ENCODE assay signal across 18 cellular contexts in the genomic region with DNA sequence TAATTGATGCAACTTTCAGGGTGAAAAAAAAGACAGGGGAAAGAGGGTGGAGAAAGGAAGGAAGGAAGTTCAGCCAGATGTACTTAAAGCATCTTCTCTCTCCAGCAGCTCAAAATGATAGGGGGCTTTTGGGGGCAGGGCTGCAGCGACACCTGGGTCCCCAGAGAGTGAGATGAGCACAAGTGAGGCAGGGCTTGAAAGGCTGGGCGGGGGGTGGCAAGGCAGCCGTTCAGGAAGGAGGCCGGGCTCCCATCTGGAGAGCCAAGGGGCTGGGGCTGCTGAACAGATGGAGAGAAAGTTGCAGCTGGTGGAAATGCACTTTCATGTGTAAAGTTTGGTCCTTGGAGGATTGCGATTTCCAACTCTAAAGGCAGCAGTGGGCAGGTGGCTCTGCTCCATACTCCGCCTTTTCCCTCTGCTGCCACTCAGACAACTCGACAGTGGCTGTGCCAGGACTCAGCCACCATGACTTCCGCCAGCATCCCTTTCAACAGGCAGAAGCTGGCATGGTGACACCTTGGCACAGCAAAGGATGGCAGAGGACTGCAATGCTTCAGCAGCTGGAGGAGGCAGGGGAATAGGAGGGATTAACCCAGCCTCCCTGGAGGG. TPM values are rescaled to one million over a fixed set of nuclear protein-coding genes. Genes with fewer than 3 reads are reported as not detected.
A peak's percentile ranks its signal among the peaks of the same experiment; 100 is the strongest.
DNase-seq lines count a peak whose midpoint lies in the region; ATAC-seq and TF ChIP-seq lines count a peak whose summit lies in the region.
"Had no signal": no experiment of that assay in that cellular context is flagged by ENCODE, and none has a peak within 500 bp of the region (broad histone marks: within the 10 kb centered on the region; RNA-seq: fewer than 3 reads in every experiment).

No MANE protein-coding gene starts in this region.

- H3K4me1 Mint-ChIP-seq in activated CD4-positive, alpha-beta T cell treated with anti-CD3 and anti-CD28 coated beads for 36 hours: peaks cover 27% of the 10 kb centered on the region
- peaks cover 3% of the 10 kb centered on the region for H3K4me1 Mint-ChIP-seq in chondrocyte (ENCODE audit: low read depth)
- H3K4me1 Mint-ChIP-seq in natural killer cell treated with Interleukin-12 subunit alpha and Interleukin-12 subunit beta and Interleukin-15 and Interleukin-18, amount 100 ng/mL, for 72 hours (ENCODE audit: low read depth in 2 of 2): peaks cover 22 to 23% of the 10 kb centered on the region in 2 donors

- H3K27me3 Mint-ChIP-seq in activated CD4-positive, alpha-beta T cell treated with anti-CD3 and anti-CD28 coated beads for 36 hours: no peaks in the 10 kb centered on the region
- H3K27me3 Mint-ChIP-seq in chondrocyte (ENCODE audit: low read depth): no peaks in the 10 kb centered on the region
- H3K27me3 Mint-ChIP-seq in natural killer cell treated with Interleukin-12 subunit alpha and Interleukin-12 subunit beta and Interleukin-15 and Interleukin-18, amount 100 ng/mL, for 72 hours: no peaks in the 10 kb centered on the region
- H3K27me3 Mint-ChIP-seq: stimulated activated naive CD8-positive, alpha-beta T cell treated with anti-CD3 and anti-CD28 coated beads, Interleukin-15, Interleukin-2, amounts not matched to agents 100 ng/mL and 50 ng/mL, for 24 hours had no signal

- BruUV-seq in mammary epithelial cell (replicated peaks; lab: Mats Ljungman, UMichigan): no TSS peak

- no peak overlapping the region for H3K4me3 Mint-ChIP-seq in activated CD4-positive, alpha-beta T cell treated with anti-CD3 and anti-CD28 coated beads for 36 hours
- H3K4me3 Mint-ChIP-seq in chondrocyte (ENCODE audit: unreplicated experiment): no peak overlapping the region
- no peak overlapping the region for H3K4me3 Mint-ChIP-seq in natural killer cell treated with Interleukin-12 subunit alpha and Interleukin-12 subunit beta and Interleukin-15 and Interleukin-18, amount 100 ng/mL, for 72 hours
- H3K4me3 Mint-ChIP-seq: nephron progenitor cell; stimulated activated naive CD8-positive, alpha-beta T cell treated with anti-CD3 and anti-CD28 coated beads, Interleukin-15, Interleukin-2, amounts not matched to agents 100 ng/mL and 50 ng/mL, for 24 hours; WTC11 had no signal

- peak overlapping the region; percentile 45 for H3K27ac Mint-ChIP-seq in activated CD4-positive, alpha-beta T cell treated with anti-CD3 and anti-CD28 coated beads for 36 hours
- no peak overlapping the region for H3K27ac Mint-ChIP-seq in chondrocyte (ENCODE audit: unreplicated experiment)
- H3K27ac Mint-ChIP-seq in natural killer cell treated with Interleukin-12 subunit alpha and Interleukin-12 subunit beta and Interleukin-15 and Interleukin-18, amount 100 ng/mL, for 72 hours: peak overlapping the region; percentile 9 to 42
- H3K27ac Mint-ChIP-seq: nephron progenitor cell had no signal

- no peak overlapping the region for H3K9ac ChIP-seq in mammary epithelial cell (ENCODE audit: insufficient read depth, low read length)

- H3K9me3 Mint-ChIP-seq in activated CD4-positive, alpha-beta T cell treated with anti-CD3 and anti-CD28 coated beads for 36 hours (ENCODE audit: low read depth): no peaks in the 10 kb centered on the region
- H3K9me3 Mint-ChIP-seq in chondrocyte (ENCODE audit: low read depth): no peaks in the 10 kb centered on the region
- H3K9me3 Mint-ChIP-seq in natural killer cell treated with Interleukin-12 subunit alpha and Interleukin-12 subunit beta and Interleukin-15 and Interleukin-18, amount 100 ng/mL, for 72 hours: no peaks in the 10 kb centered on the region
- H3K9me3 Mint-ChIP-seq: nephron progenitor cell; stimulated activated naive CD8-positive, alpha-beta T cell treated with anti-CD3 and anti-CD28 coated beads, Interleukin-15, Interleukin-2, amounts not matched to agents 100 ng/mL and 50 ng/mL, for 24 hours; WTC11 had no signal

- peaks cover 14% of the 10 kb centered on the region for H3K36me3 ChIP-seq in mammary epithelial cell (ENCODE audit: insufficient read depth, low read length)
- H3K36me3 ChIP-seq: uterus had no signal

- peaks cover 17% of the 10 kb centered on the region for H3K36me3 Mint-ChIP-seq in activated CD4-positive, alpha-beta T cell treated with anti-CD3 and anti-CD28 coated beads for 36 hours (ENCODE audit: low read depth)
- H3K36me3 Mint-ChIP-seq in chondrocyte (ENCODE audit: low read depth): peaks cover 33% of the 10 kb centered on the region
- H3K36me3 Mint-ChIP-seq in natural killer cell treated with Interleukin-12 subunit alpha and Interleukin-12 subunit beta and Interleukin-15 and Interleukin-18, amount 100 ng/mL, for 72 hours: peaks cover 15% of the 10 kb centered on the region

- no peaks in the 10 kb centered on the region for H4K20me1 ChIP-seq in mammary epithelial cell (ENCODE audit: insufficient read depth, low read length)

- H3K4me1 ChIP-seq in mammary epithelial cell (ENCODE audit: insufficient read depth, low read length): no peaks in the 10 kb centered on the region
- H3K4me1 ChIP-seq: A549, uterus had no signal

- CTCF ChIA-PET in activated CD4-positive, alpha-beta T cell treated with anti-CD3 and anti-CD28 coated beads for 36 hours (lab: Charles Lee): interaction anchor here (0.5 to 24.0 kb wide), 7 partner anchors 9 to 297 kb away, joined by 3 to 458 read pairs (median 3); a partner anchor contains a TSS
- CTCF ChIA-PET in mammary epithelial cell (lab: Charles Lee; ENCODE audit: low non-redundant PET): interaction anchor here (0.7 kb wide), 1 partner anchor 298 kb away, joined by 3 read pairs; no protein-coding TSS in a partner anchor

- no peak overlapping the region for H3K4me3 ChIP-seq in mammary epithelial cell (replicated peaks in 1 of 3; ENCODE audit: insufficient read depth in 1 of 3, low read depth in 2 of 3, low read length in 3 of 3)
- H3K4me3 ChIP-seq: A549, lung, uterus had no signal

- H3K79me2 ChIP-seq in mammary epithelial cell (ENCODE audit: insufficient read depth, low read length): peaks cover 3% of the 10 kb centered on the region

- H3K27me3 ChIP-seq in mammary epithelial cell (ENCODE audit: insufficient read depth, low read length): no peaks in the 10 kb centered on the region
- H3K27me3 ChIP-seq: uterus had no signal

- no peak overlapping the region for H3K4me2 ChIP-seq in mammary epithelial cell (ENCODE audit: insufficient read depth, low read depth, low read length)
- H3K4me2 ChIP-seq: A549 had no signal

- POLR2A ChIA-PET in activated CD4-positive, alpha-beta T cell treated with anti-CD3 and anti-CD28 coated beads for 36 hours (lab: Charles Lee): interaction anchor here (0.6 kb wide), 1 partner anchor 114 kb away, joined by 5 read pairs; no protein-coding TSS in a partner anchor

- no peak for ATAC-seq in activated CD4-positive, alpha-beta T cell treated with anti-CD3 and anti-CD28 coated beads for 36 hours
- no peak for ATAC-seq in natural killer cell treated with Interleukin-12 subunit alpha and Interleukin-12 subunit beta and Interleukin-15 and Interleukin-18, amount 100 ng/mL, for 72 hours
- no peak for ATAC-seq in GM19395 (IDR thresholded peaks at IDR 0.05; ENCODE audit: unreplicated experiment)
- ATAC-seq: A549, WTC11 had no signal

- DNase-seq in activated CD4-positive, alpha-beta T cell treated with anti-CD3 and anti-CD28 coated beads for 36 hours: no peak
- no peak for DNase-seq in activated CD4-positive, alpha-beta T cell treated with anti-CD3 and anti-CD28 coated beads for 1 hour
- DNase-seq in NCI-H2171 (lab: John Stamatoyannopoulos, UW) (peak; percentile 94), chondrocyte (ENCODE audit: low spot score) (peak; percentile 73), NCI-H146 treated with DMSO at 0.1 percent for 48 hours (lab: John Stamatoyannopoulos, UW; ENCODE audit: unreplicated experiment) (no peak), mammary epithelial cell (no peak)
- peak; percentile 45 for DNase-seq in natural killer cell treated with Interleukin-12 subunit alpha and Interleukin-12 subunit beta and Interleukin-15 and Interleukin-18, amount 100 ng/mL, for 72 hours (ENCODE audit: low spot score)
- DNase-seq: HCEC 1CT, Karpas-422, NCI-H1105, nephron progenitor cell, T-helper 2 cell, uterus had no signal

- in situ Hi-C loops in mammary epithelial cell (cut with MboI; ENCODE audit: low sequenced_read_pairs in 2 of 2): loop anchor here (5.0 to 25.0 kb wide), 6 partner anchors 128 to 295 kb away; a partner anchor contains a TSS

- intact Hi-C loops in activated CD4-positive, alpha-beta T cell treated with anti-CD3 and anti-CD28 coated beads for 36 hours (cut with DNase I, micrococcal nuclease): loop anchor here in 1 of 2 experiments (10.0 kb wide), 1 partner anchor 295 kb away; a partner anchor contains a TSS
- intact Hi-C loops in mammary epithelial cell (cut with micrococcal nuclease): loop anchor here (5.0 kb wide), 1 partner anchor 263 kb away; no protein-coding TSS in a partner anchor

- H3K27ac ChIP-seq in mammary epithelial cell (ENCODE audit: insufficient read depth, low read depth, low read length): no peak overlapping the region
- H3K27ac ChIP-seq: A549, uterus had no signal

- dilution Hi-C loops in mammary epithelial cell (cut with HindIII; ENCODE audit: low sequenced_read_pairs): loop anchor here (5.0 kb wide), 1 partner anchor 198 kb away; no protein-coding TSS in a partner anchor

- no peak overlapping the region for H2AFZ ChIP-seq in mammary epithelial cell (ENCODE audit: low read depth, low read length)

- no peak for TF ChIP-seq CTCF in chondrocyte (IDR thresholded peaks at IDR 0.05)
- TF ChIP-seq CTCF in mammary epithelial cell (conservative IDR thresholded peaks at IDR 0.05 in 1 of 2, IDR thresholded peaks at IDR 0.05 in 1 of 2; ENCODE audit: extremely low read depth in 1 of 2, insufficient read depth in 1 of 2, low read depth in 1 of 2, low read length in 2 of 2): no peak

- 54% methylated on average over 8 of the region's 8 CpGs for WGBS in mammary epithelial cell (ENCODE audit: low coverage, missing lambda C conversion rate)

- no peaks in the 10 kb centered on the region for H3K9me3 ChIP-seq in mammary epithelial cell (replicated peaks; ENCODE audit: insufficient read depth, low read length)
- H3K9me3 ChIP-seq: A549, uterus had no signal

RNA-seq across cellular contexts. Expression of a gene that starts 7.7 kb away (rescaled TPM):
- total RNA-seq in activated CD4-positive, alpha-beta T cell treated with anti-CD3 and anti-CD28 coated beads for 36 hours: 10 to 100 TPM; 43.9 to 59.4 TPM
- total RNA-seq in chondrocyte (45.2 to 62.8 TPM (median 45.3 TPM) in 3 replicates), mammary epithelial cell (10 to 100 TPM; 35.5 to 55.9 TPM)
- 100 to 1,000 TPM in 1 of 2 donors, 10 to 100 TPM in 1; 90.9 to 115 TPM for total RNA-seq in natural killer cell treated with Interleukin-12 subunit alpha and Interleukin-12 subunit beta and Interleukin-15 and Interleukin-18, amount 100 ng/mL, for 72 hours
- polyA plus RNA-seq in mammary epithelial cell: 59.2 TPM
- polyA minus RNA-seq in mammary epithelial cell: 141 TPM

RNA-seq across cellular contexts. Expression of a gene that starts 22.2 kb away (rescaled TPM):
- 10 to 100 TPM; 57.0 to 64.6 TPM for total RNA-seq in activated CD4-positive, alpha-beta T cell treated with anti-CD3 and anti-CD28 coated beads for 36 hours
- total RNA-seq in chondrocyte (62.9 to 69.6 TPM (median 63.8 TPM) in 3 replicates), mammary epithelial cell (10 to 100 TPM; 36.0 to 49.8 TPM)
- 10 to 100 TPM; 59.3 to 87.7 TPM for total RNA-seq in natural killer cell treated with Interleukin-12 subunit alpha and Interleukin-12 subunit beta and Interleukin-15 and Interleukin-18, amount 100 ng/mL, for 72 hours
- polyA plus RNA-seq in mammary epithelial cell: 25.3 TPM
- 42.4 TPM for polyA minus RNA-seq in mammary epithelial cell

Comparison
In these comparisons a context has a peak if more than half of its experiments do, and no peak if none do; other contexts are left out.
1. DNase-seq: peak in NCI-H2171 (single experiment), chondrocyte (single experiment) and natural killer cell treated with Interleukin-12 subunit alpha and Interleukin-12 subunit beta and Interleukin-15 and Interleukin-18, amount 100 ng/mL, for 72 hours (single experiment); none in activated CD4-positive, alpha-beta T cell treated with anti-CD3 and anti-CD28 coated beads for 36 hours (single experiment), activated CD4-positive, alpha-beta T cell treated with anti-CD3 and anti-CD28 coated beads for 1 hour (single experiment), NCI-H146 treated with DMSO at 0.1 percent for 48 hours (single experiment) and mammary epithelial cell (single experiment).